8 cellular contexts compared by ENCODE assay signal in the genomic region with DNA sequence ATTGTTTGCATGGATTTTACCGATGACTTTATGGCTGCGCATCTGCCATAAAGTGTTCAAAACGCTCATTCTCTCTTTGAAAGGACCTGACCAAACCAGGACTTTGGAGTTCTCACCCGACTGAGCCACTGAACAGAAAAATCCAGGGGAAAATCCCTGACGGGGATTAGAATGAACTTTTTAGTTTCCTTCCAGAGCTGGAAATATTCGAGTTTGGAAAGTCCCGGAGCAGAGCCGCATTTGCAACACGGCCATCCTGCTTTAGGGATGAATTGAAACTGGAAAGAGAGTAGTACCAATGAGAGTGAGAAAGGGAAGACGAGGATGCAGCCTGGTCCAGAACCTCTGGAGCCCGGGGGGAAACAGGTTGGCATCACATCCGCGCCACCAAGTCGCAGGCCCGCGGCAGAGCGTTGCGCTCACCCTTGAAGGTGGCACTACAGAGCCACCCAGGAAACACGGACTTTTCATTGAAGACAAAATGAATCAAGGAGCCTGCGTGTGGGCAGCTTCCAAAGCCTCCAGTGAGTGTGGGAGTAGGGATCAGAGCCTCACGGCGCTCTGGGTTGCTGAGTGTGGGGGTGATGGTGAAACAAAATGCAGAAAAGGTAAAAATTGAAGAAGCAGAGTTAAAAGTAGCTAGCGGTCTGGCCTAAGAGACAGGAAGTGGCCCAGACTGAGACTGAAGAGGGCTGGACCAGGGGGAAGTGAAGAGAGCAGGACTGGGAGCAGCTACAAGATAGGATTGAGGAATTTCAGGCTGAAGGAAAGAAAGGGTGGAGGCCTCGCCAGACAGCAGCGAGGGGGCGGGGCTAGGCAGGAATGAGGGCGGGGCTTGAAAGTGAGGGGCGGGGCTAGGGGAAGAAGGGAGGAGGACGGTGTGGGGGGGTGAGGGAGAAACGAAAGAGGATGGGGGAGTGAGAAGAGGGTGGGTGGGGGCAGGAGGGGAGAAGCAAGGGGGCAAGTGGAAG. TPM values are rescaled to one million over a fixed set of nuclear protein-coding genes. Genes with fewer than 3 reads are reported as not detected.
DNase-seq lines count a peak whose midpoint lies in the region; ATAC-seq and TF ChIP-seq lines count a peak whose summit lies in the region.

No MANE protein-coding gene starts in this region.

- peak; percentile 75 for DNase-seq in Right ventricle myocardium inferior (ENCODE audit: missing footprints)
- no peak for DNase-seq in cardiac septum (ENCODE audit: low spot score)
- DNase-seq in UCSD-AML1 (lab: John Stamatoyannopoulos, UW; ENCODE audit: unreplicated experiment) = peak; percentile 11
- peak; percentile 65 for DNase-seq in brain microvascular endothelial cell
- peak; percentile 68 for DNase-seq in iPS-NIHi7 (ENCODE audit: extremely low spot score)

- H3K4me3 ChIP-seq in brain microvascular endothelial cell (ENCODE audit: low read depth, low read length) (peak overlapping the region; percentile 63), skeletal muscle satellite cell (ENCODE audit: low read length) (peak overlapping the region; percentile 99)

- no peaks in the 10 kb centered on the region for H3K9me3 ChIP-seq in skeletal muscle satellite cell (replicated peaks; ENCODE audit: low read length)

- H3K27me3 ChIP-seq in brain microvascular endothelial cell (replicated peaks) (no peaks in the 10 kb centered on the region), skeletal muscle satellite cell (ENCODE audit: control insufficient read depth, insufficient read depth, low read length) (no peaks in the 10 kb centered on the region)

- in situ Hi-C loops in brain microvascular endothelial cell (cut with HindIII; ENCODE audit: low pct_ligation_motif_present, low sequenced_read_pairs) = no loop called here

- H3K36me3 ChIP-seq in brain microvascular endothelial cell (replicated peaks) (no peaks in the 10 kb centered on the region), skeletal muscle satellite cell (ENCODE audit: insufficient read depth, low read length) (no peaks in the 10 kb centered on the region)

- peak overlapping the region; percentile 71 for H3K27ac ChIP-seq in brain microvascular endothelial cell

- intact Hi-C loops in Right ventricle myocardium inferior (cut with DNase I) = loop anchor here (2.0 to 10.0 kb wide), 4 partner anchors 21 to 183 kb away; a partner anchor contains a TSS
- intact Hi-C loops in cardiac septum (cut with DNase I) = loop anchor here (2.0 to 5.0 kb wide), 3 partner anchors 17 to 185 kb away; a partner anchor contains a TSS

- H3K4me1 ChIP-seq in skeletal muscle satellite cell (ENCODE audit: control insufficient read depth, insufficient read depth, low read length) = peaks cover 37% of the 10 kb centered on the region

- ATAC-seq in Right ventricle myocardium inferior (peak; percentile 71), GM21390 (IDR thresholded peaks at IDR 0.05; ENCODE audit: unreplicated experiment) (no peak), GM21528 (IDR thresholded peaks at IDR 0.05; ENCODE audit: low FRiP score, unreplicated experiment) (no peak)

- no peak for TF ChIP-seq CTCF in brain microvascular endothelial cell (IDR thresholded peaks at IDR 0.05; ENCODE audit: low read depth, low read length, missing control alignments)

- H3K9ac ChIP-seq in skeletal muscle satellite cell (ENCODE audit: low read depth, low read length) = peak overlapping the region; percentile 88

- peak overlapping the region; percentile 99 for H3K4me2 ChIP-seq in skeletal muscle satellite cell (ENCODE audit: low read length)

RNA-seq across cellular contexts. Expression of a gene that starts 1.9 kb away (rescaled TPM):
- 9.6 TPM for total RNA-seq in Right ventricle myocardium inferior
- total RNA-seq in cardiac septum = 13.2 TPM
- 15.1 and 19.5 TPM in 2 replicates for total RNA-seq in skeletal muscle satellite cell (2012; rRNA removed)
